ENCODE assay signal across 28 cellular contexts in genomic region chr6:39295538-39295937, GRCh38. TPM values are rescaled to one million over a fixed set of nuclear protein-coding genes. Genes with fewer than 3 reads are reported as not detected.
DNase-seq lines count a peak whose midpoint lies in the region; ATAC-seq, FAIRE-seq and TF ChIP-seq lines count a peak whose summit lies in the region.
"Had no signal": no experiment of that assay in that cellular context is flagged by ENCODE, and none has a peak within 500 bp of the region (broad histone marks: within the 10 kb centered on the region; RNA-seq: fewer than 3 reads in every experiment).

No MANE protein-coding gene starts in this region.

- ATAC-seq in Right ventricle myocardium inferior (peak; percentile 27), K562 (peak; percentile 82), body of pancreas (no peak)
- ATAC-seq: T-helper 17 cell had no signal

- peaks cover 0 to 25% of the 10 kb centered on the region in 2 donors for H3K4me1 ChIP-seq in right atrium auricular region
- H3K4me1 ChIP-seq in K562 (replicated peaks in 1 of 2; ENCODE audit: control insufficient read depth in 2 of 2, insufficient read depth in 2 of 2, low read length in 2 of 2) = peaks cover 0 to 4% of the 10 kb centered on the region in 2 experiments; a peak in 2 of 5 replicates
- no peaks in the 10 kb centered on the region for H3K4me1 ChIP-seq in prostate gland (replicated peaks)
- H3K4me1 ChIP-seq in body of pancreas = no peaks in the 10 kb centered on the region
- H3K4me1 ChIP-seq: SJSA1 had no signal

- H4K20me1 ChIP-seq in K562 (replicated peaks; ENCODE audit: control insufficient read depth, insufficient read depth, low read length) = peaks cover 16% of the 10 kb centered on the region

- 0% methylated on average over 4 of the region's 4 CpGs for WGBS in K562 (ENCODE audit: insufficient coverage, low coverage, missing lambda C conversion rate)
- WGBS in prostate gland = 62% methylated on average over 3 of the region's 4 CpGs
- 67 to 76% methylated on average over 4 of the region's 4 CpGs for WGBS in body of pancreas, 2 donors

- DNase-seq in Right ventricle myocardium inferior (ENCODE audit: missing footprints) (no peak), right atrium auricular region (ENCODE audit: low spot score) (no peak), K562 (ENCODE audit: extremely low read depth in 1 of 4, low spot score in 3 of 4) (peak; percentile 43 to 69 (median 59)), left kidney (ENCODE audit: low read depth, low spot score) (peak; percentile 67), urothelium cell line (ENCODE audit: low spot score) (peak; percentile 34), prostate gland (ENCODE audit: low spot score) (no peak), body of pancreas (no peak), AG08396 (ENCODE audit: low spot score) (no peak)
- DNase-seq: activated CD4-positive, alpha-beta memory T cell treated with anti-CD3 and anti-CD28 coated beads for 36 hours; activated naive CD4-positive, alpha-beta T cell treated with Interleukin-2 at 50 U/mL for 16 hours; amniotic stem cell; IMR-90; kidney glomerular epithelial cell; midbrain; NCI-H146; NCI-H82; nephron progenitor cell; OCI-M1; substantia nigra; T-helper 17 cell had no signal

- no TSS peak for BruUV-seq in K562 (replicated peaks; lab: Mats Ljungman, UMichigan)

- H3K9me1 ChIP-seq in K562 (ENCODE audit: control insufficient read depth, insufficient read depth, low read length) = no peaks in the 10 kb centered on the region

- FAIRE-seq in K562 (lab: Jason Lieb, UNC) (no peak), urothelium cell line (lab: Jason Lieb, UNC) (no peak)
- FAIRE-seq: A204.1 had no signal

- H3K9ac ChIP-seq in K562 (ENCODE audit: insufficient read depth in 1 of 2, low read depth in 2 of 2, low read length in 2 of 2) = no peak overlapping the region; a peak in 1 of 4 replicates

- CTCF ChIA-PET in K562 (lab: Yijun Ruan, JAX; ENCODE audit: low intra/inter-chr PET ratio) = interaction anchor here (0.6 to 1.3 kb wide), 2 partner anchors 129 to 576 kb away, joined by 3 to 5 read pairs; no protein-coding TSS in a partner anchor

- H3K27me3 ChIP-seq in right atrium auricular region = no peaks in the 10 kb centered on the region
- H3K27me3 ChIP-seq in K562 (ENCODE audit: control insufficient read depth in 2 of 2, insufficient read depth in 2 of 2, low read length in 2 of 2) = peaks cover 60 to 66% of the 10 kb centered on the region in 2 experiments
- no peaks in the 10 kb centered on the region for H3K27me3 ChIP-seq in prostate gland (replicated peaks; ENCODE audit: insufficient read depth)
- no peaks in the 10 kb centered on the region for H3K27me3 ChIP-seq in body of pancreas
- H3K27me3 ChIP-seq: vagina had no signal

- no peak overlapping the region for H3K4me2 ChIP-seq in K562 (ENCODE audit: insufficient read depth, low read length)

- intact Hi-C loops in Right ventricle myocardium inferior (cut with DNase I) (no loop called here), K562 (cut with micrococcal nuclease) (no loop called here), prostate gland (cut with DNase I) (no loop called here), body of pancreas (cut with DNase I) (no loop called here)

- H3K36me3 ChIP-seq in right atrium auricular region (no peaks in the 10 kb centered on the region), K562 (ENCODE audit: control insufficient read depth, insufficient read depth, low read length) (no peaks in the 10 kb centered on the region), prostate gland (no peaks in the 10 kb centered on the region), body of pancreas (replicated peaks in 1 of 2; ENCODE audit: insufficient read depth in 1 of 2, low read depth in 2 of 2) (no peaks in the 10 kb centered on the region)
- H3K36me3 ChIP-seq: cardiac muscle cell, gastrocnemius medialis, SJSA1, vagina had no signal

- TF ChIP-seq RAD21 in K562 (CRISPR knock-in tag; conservative IDR thresholded peaks at IDR 0.05 in 1 of 2, IDR thresholded peaks at IDR 0.05 in 1 of 2) = no peak

- H2AFZ ChIP-seq in K562 (ENCODE audit: low read depth, low read length) = no peak overlapping the region

- no peak for TF ChIP-seq EP300 in K562 (IDR thresholded peaks at IDR 0.05; ENCODE audit: low read length)

- TF ChIP-seq POLR2A in K562 (conservative IDR thresholded peaks at IDR 0.05) (no peak), prostate gland (IDR thresholded peaks at IDR 0.05) (no peak), body of pancreas (IDR thresholded peaks at IDR 0.05) (no peak)

- no peak overlapping the region for H3K4me3 ChIP-seq in right atrium auricular region
- H3K4me3 ChIP-seq in K562 = no peak overlapping the region
- H3K4me3 ChIP-seq in prostate gland = no peak overlapping the region
- H3K4me3 ChIP-seq in body of pancreas = no peak overlapping the region
- H3K4me3 ChIP-seq: cardiac muscle cell, gastrocnemius medialis, SJSA1, vagina had no signal

- H3K27ac ChIP-seq in right atrium auricular region = no peak overlapping the region
- H3K27ac ChIP-seq in K562 (ENCODE audit: extremely low read depth, low read depth, low read length) = no peak overlapping the region
- H3K27ac ChIP-seq in prostate gland = no peak overlapping the region
- H3K27ac ChIP-seq in body of pancreas = no peak overlapping the region
- H3K27ac ChIP-seq: cardiac muscle cell, gastrocnemius medialis, SJSA1, vagina had no signal

- no peaks in the 10 kb centered on the region for H3K9me3 ChIP-seq in right atrium auricular region
- no peaks in the 10 kb centered on the region for H3K9me3 ChIP-seq in K562 (replicated peaks; ENCODE audit: control insufficient read depth, insufficient read depth, low read depth, low read length)
- no peaks in the 10 kb centered on the region for H3K9me3 ChIP-seq in prostate gland
- H3K9me3 ChIP-seq in body of pancreas = no peaks in the 10 kb centered on the region
- H3K9me3 ChIP-seq: gastrocnemius medialis, SJSA1, vagina had no signal

- no peaks in the 10 kb centered on the region for H3K79me2 ChIP-seq in K562 (ENCODE audit: control insufficient read depth, insufficient read depth, low read length)

- TF ChIP-seq CTCF in right atrium auricular region (IDR thresholded peaks at IDR 0.05) (no peak), K562 (IDR thresholded peaks at IDR 0.05 in 2 of 3, conservative IDR thresholded peaks at IDR 0.05 in 1 of 3; ENCODE audit: insufficient read depth in 2 of 3, low read depth in 1 of 3, low read length in 3 of 3) (no peak), prostate gland (IDR thresholded peaks at IDR 0.05) (no peak), body of pancreas (IDR thresholded peaks at IDR 0.05) (no peak)

- in situ Hi-C loops in K562 (cut with MboI) = no loop called here

- POLR2A ChIA-PET in K562 (lab: Yijun Ruan, JAX) = interaction anchor here (1.0 kb wide), 1 partner anchor 113 kb away, joined by 3 read pairs; no protein-coding TSS in a partner anchor

RNA-seq across cellular contexts. Expression of gene KCNK17, which starts 18.7 kb away (rescaled TPM):
- total RNA-seq in Right ventricle myocardium inferior (not detected), right atrium auricular region (1 to 10 TPM in 1 of 2 donors, under 1 TPM in 1; 0.98 to 1.3 TPM), K562 (2014; rRNA removed) (not detected in 2 replicates), K562 (2014; rRNA removed; fragmentation: Illumina TruSeq; extraction: Trizol) (not detected in 2 replicates), K562 (2015; rRNA removed; fragmentation: Illumina TruSeq; extraction: Trizol) (not detected in 2 replicates), K562 (2021) (not detected in 2 replicates), prostate gland (under 1 TPM; 0.51 to 0.64 TPM), body of pancreas (1 to 10 TPM; 1.6 to 2.3 TPM)
- not detected in 2 replicates for total RNA-seq in K562 (2011; cell fraction: chromatin; rRNA removed; ENCODE audit: low replicate concordance)
- total RNA-seq in K562 (2011; cell fraction: nucleolus; rRNA removed) = not detected in 2 replicates
- not detected in 2 replicates for total RNA-seq in K562 (2011; cell fraction: nucleoplasm; rRNA removed)
- polyA plus RNA-seq in K562 (2011; rRNA removed) (not detected in 2 replicates), K562 (2014; fragmentation: Illumina TruSeq; extraction: Trizol) (not detected in 2 replicates), K562 (2014; fragmentation: Nextera tagmentation; extraction: Ambion mirVana) (not detected), K562 (2014; rRNA removed) (not detected in 2 replicates)
- not detected in 2 replicates for polyA plus RNA-seq in K562 (2011; cell fraction: cytosol; rRNA removed)
- not detected in 2 replicates for polyA plus RNA-seq in K562 (2011; cell fraction: nucleus; rRNA removed)
- not detected in 2 replicates for polyA plus RNA-seq in K562 (2012)
- polyA minus RNA-seq in K562 (2011; rRNA and poly(A)+ RNA removed) = not detected in 2 replicates
- polyA minus RNA-seq in K562 (2011; cell fraction: cytosol; rRNA and poly(A)+ RNA removed) = not detected in 2 replicates
- not detected in 2 replicates for polyA minus RNA-seq in K562 (2011; cell fraction: nucleus; rRNA and poly(A)+ RNA removed)
- total RNA-seq: activated CD4-positive, alpha-beta memory T cell treated with anti-CD3 and anti-CD28 coated beads for 36 hours; cardiac muscle cell; epithelial cell of proximal tubule; gastrocnemius medialis; IMR-90; pulmonary artery endothelial cell; SJSA1; vagina had no signal
- polyA plus RNA-seq: BJ, cardiac muscle cell, IMR-90 had no signal

RNA-seq across cellular contexts. Expression of gene KCNK16, which starts 27.0 kb away (rescaled TPM):
- not detected for total RNA-seq in Right ventricle myocardium inferior
- total RNA-seq in right atrium auricular region = not detected
- total RNA-seq in K562 (2011; cell fraction: chromatin; rRNA removed; ENCODE audit: low replicate concordance) = not detected in 2 replicates
- not detected in 2 replicates for total RNA-seq in K562 (2011; cell fraction: nucleolus; rRNA removed)
- total RNA-seq in K562 (2011; cell fraction: nucleoplasm; rRNA removed) = not detected in 2 replicates
- total RNA-seq in K562 (2014; rRNA removed) = not detected in 2 replicates
- total RNA-seq in K562 (2014; rRNA removed; fragmentation: Illumina TruSeq; extraction: Trizol) = not detected in 2 replicates
- total RNA-seq in K562 (2015; rRNA removed; fragmentation: Illumina TruSeq; extraction: Trizol) = not detected in 2 replicates
- not detected in 2 replicates for total RNA-seq in K562 (2021)
- polyA plus RNA-seq in K562 (2011; rRNA removed) = not detected in 2 replicates
- polyA plus RNA-seq in K562 (2011; cell fraction: cytosol; rRNA removed) = not detected in 2 replicates
- not detected in 2 replicates for polyA plus RNA-seq in K562 (2011; cell fraction: nucleus; rRNA removed)
- not detected in 2 replicates for polyA plus RNA-seq in K562 (2012)
- not detected in 2 replicates for polyA plus RNA-seq in K562 (2014; fragmentation: Illumina TruSeq; extraction: Trizol)
- polyA plus RNA-seq in K562 (2014; fragmentation: Nextera tagmentation; extraction: Ambion mirVana) = not detected
- not detected in 2 replicates for polyA plus RNA-seq in K562 (2014; rRNA removed)
- not detected in 2 replicates for polyA minus RNA-seq in K562 (2011; rRNA and poly(A)+ RNA removed)
- not detected in 2 replicates for polyA minus RNA-seq in K562 (2011; cell fraction: cytosol; rRNA and poly(A)+ RNA removed)
- not detected in 2 replicates for polyA minus RNA-seq in K562 (2011; cell fraction: nucleus; rRNA and poly(A)+ RNA removed)
- total RNA-seq in prostate gland = not detected
- 1 to 10 TPM in 1 of 2 donors, not detected in 1; 2.9 TPM for total RNA-seq in body of pancreas
- total RNA-seq: activated CD4-positive, alpha-beta memory T cell treated with anti-CD3 and anti-CD28 coated beads for 36 hours; cardiac muscle cell; epithelial cell of proximal tubule; gastrocnemius medialis; IMR-90; pulmonary artery endothelial cell; SJSA1; T-helper 17 cell; vagina had no signal
- polyA plus RNA-seq: BJ, cardiac muscle cell, IMR-90 had no signal

Comparison
In these comparisons a context has a peak if more than half of its experiments do, and no peak if none do; other contexts are left out.
1. DNase-seq: peak in K562 (4 of 4), left kidney (single experiment) and urothelium cell line (single experiment); none in Right ventricle myocardium inferior (single experiment), right atrium auricular region (single experiment), prostate gland (single experiment), body of pancreas (0 of 4) and AG08396 (single experiment).